20 cellular contexts compared by ENCODE assay signal in the genomic region with DNA sequence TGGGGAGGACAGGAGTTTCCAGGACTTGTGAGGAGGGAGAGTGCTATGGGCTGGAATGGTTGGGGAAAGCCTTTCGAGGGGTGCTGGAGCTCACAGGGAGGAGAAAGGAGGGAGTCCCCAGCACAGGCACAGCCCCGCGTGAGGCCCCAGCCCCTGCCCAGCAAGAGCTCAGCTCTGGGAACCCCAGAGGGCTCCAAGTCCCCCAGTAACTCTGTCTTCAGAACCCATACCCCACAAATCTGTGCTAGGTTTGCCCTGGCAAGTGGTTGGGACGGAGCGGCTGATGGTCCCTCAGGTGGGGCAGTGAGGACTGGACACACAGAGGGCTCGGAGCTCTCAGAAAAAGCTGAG.
DNase-seq lines count a peak whose midpoint lies in the region; ATAC-seq and TF ChIP-seq lines count a peak whose summit lies in the region.
"Had no signal": no experiment of that assay in that cellular context is flagged by ENCODE, and none has a peak within 500 bp of the region (broad histone marks: within the 10 kb centered on the region; RNA-seq: fewer than 3 reads in every experiment).

No MANE protein-coding gene starts in this region.

- H3K9me3 ChIP-seq in stomach: no peaks in the 10 kb centered on the region
- H3K9me3 ChIP-seq in testis: no peaks in the 10 kb centered on the region
- H3K9me3 ChIP-seq: MG63 had no signal

- intact Hi-C loops in stomach (cut with DNase I; ENCODE audit: low total_unique reads) (loop anchor here (10.0 kb wide), 1 partner anchor 89 kb away; no protein-coding TSS in a partner anchor), testis (cut with DNase I; ENCODE audit: low total_unique reads) (no loop called here)

- H3K36me3 ChIP-seq in stomach (peaks cover 0 to 24% (median 11%) of the 10 kb centered on the region in 4 donors), testis (ENCODE audit: low read depth, missing control alignments) (no peaks in the 10 kb centered on the region)
- H3K36me3 ChIP-seq: MG63 had no signal

- TF ChIP-seq EP300 in stomach (IDR thresholded peaks at IDR 0.05): no peak

- peak overlapping the region; percentile 46 for H3K27ac Mint-ChIP-seq in activated CD4-positive, alpha-beta T cell treated with anti-CD3 and anti-CD28 coated beads, Interleukin-2, amount 10 ng/mL, durations not matched to agents 7 days and 5 days
- H3K27ac Mint-ChIP-seq in brain: peak overlapping the region in 2 of 5 experiments; percentile 76 to 92
- H3K27ac Mint-ChIP-seq: IgD-negative memory B cell had no signal

- H3K27me3 ChIP-seq in stomach (no peaks in the 10 kb centered on the region), testis (no peaks in the 10 kb centered on the region)
- H3K27me3 ChIP-seq: MG63 had no signal

- no peaks in the 10 kb centered on the region for H3K4me1 Mint-ChIP-seq in activated CD4-positive, alpha-beta T cell treated with anti-CD3 and anti-CD28 coated beads, Interleukin-2, amount 10 ng/mL, durations not matched to agents 7 days and 5 days
- H3K4me1 Mint-ChIP-seq in brain: peaks cover 16% of the 10 kb centered on the region
- H3K4me1 Mint-ChIP-seq: IgD-negative memory B cell had no signal

- H3K27me3 Mint-ChIP-seq in activated CD4-positive, alpha-beta T cell treated with anti-CD3 and anti-CD28 coated beads, Interleukin-2, amount 10 ng/mL, durations not matched to agents 7 days and 5 days: no peaks in the 10 kb centered on the region
- H3K27me3 Mint-ChIP-seq in brain: peaks cover 2% of the 10 kb centered on the region
- H3K27me3 Mint-ChIP-seq: IgD-negative memory B cell had no signal

- no peak for DNase-seq in activated CD4-positive, alpha-beta T cell treated with anti-CD3 and anti-CD28 coated beads, Interleukin-2, amount 10 ng/mL, durations not matched to agents 7 days and 5 days
- DNase-seq in activated CD4-positive, alpha-beta T cell treated with anti-CD3 and anti-CD28 coated beads, Interleukin-2, amount 50 U/mL, for 48 hours: no peak
- peak; percentile 62 for DNase-seq in mesenteric fat pad (ENCODE audit: low spot score)
- peak; percentile 21 for DNase-seq in stomach
- DNase-seq in central memory CD4-positive, alpha-beta T cell: no peak
- no peak for DNase-seq in testis
- DNase-seq: DMS 273 treated with DMSO at 0.1 percent for 48 hours, DND-41, Kasumi-1, MG63, NCI-H1048, NCI-H1436, NCI-H1930, NCI-H526 had no signal

- H3K4me3 Mint-ChIP-seq in activated CD4-positive, alpha-beta T cell treated with anti-CD3 and anti-CD28 coated beads, Interleukin-2, amount 10 ng/mL, durations not matched to agents 7 days and 5 days: no peak overlapping the region
- H3K4me3 Mint-ChIP-seq in brain: peak overlapping the region in 3 of 5 experiments; percentile 8 to 31 (median 24)
- H3K4me3 Mint-ChIP-seq: CD14-positive monocyte, IgD-negative memory B cell had no signal

- no peaks in the 10 kb centered on the region for H3K4me1 ChIP-seq in stomach
- H3K4me1 ChIP-seq in testis: no peaks in the 10 kb centered on the region

- no peak for TF ChIP-seq POLR2A in stomach (IDR thresholded peaks at IDR 0.05)
- no peak for TF ChIP-seq POLR2A in testis (IDR thresholded peaks at IDR 0.05)

- ATAC-seq in GM21576 (IDR thresholded peaks at IDR 0.05; ENCODE audit: unreplicated experiment): no peak
- ATAC-seq: HCT116 had no signal

- 89 to 98% (median 95%) methylated on average over 6 of the region's 6 CpGs for WGBS in stomach, 5 donors
- 93 to 97% methylated on average over 3 to 6 of the region's 6 CpGs for WGBS in testis, 2 donors

- CTCF ChIA-PET in activated CD4-positive, alpha-beta T cell treated with anti-CD3 and anti-CD28 coated beads, Interleukin-2, amount 10 ng/mL, durations not matched to agents 7 days and 5 days (lab: Charles Lee): interaction anchor here (1.0 to 2.6 kb wide), 4 partner anchors 9 to 181 kb away, joined by 3 to 11 read pairs (median 6); no protein-coding TSS in a partner anchor

- no peaks in the 10 kb centered on the region for H3K9me3 Mint-ChIP-seq in activated CD4-positive, alpha-beta T cell treated with anti-CD3 and anti-CD28 coated beads, Interleukin-2, amount 10 ng/mL, durations not matched to agents 7 days and 5 days
- no peaks in the 10 kb centered on the region for H3K9me3 Mint-ChIP-seq in brain
- H3K9me3 Mint-ChIP-seq: CD14-positive monocyte, IgD-negative memory B cell had no signal

- H3K36me3 Mint-ChIP-seq in activated CD4-positive, alpha-beta T cell treated with anti-CD3 and anti-CD28 coated beads, Interleukin-2, amount 10 ng/mL, durations not matched to agents 7 days and 5 days (ENCODE audit: low read depth): no peaks in the 10 kb centered on the region
- H3K36me3 Mint-ChIP-seq in brain: no peaks in the 10 kb centered on the region
- H3K36me3 Mint-ChIP-seq: IgD-negative memory B cell had no signal

- TF ChIP-seq CTCF in brain (conservative IDR thresholded peaks at IDR 0.05) (no peak), stomach (IDR thresholded peaks at IDR 0.05) (no peak), testis (IDR thresholded peaks at IDR 0.05) (no peak)

- H3K4me3 ChIP-seq in stomach (no peak overlapping the region), testis (no peak overlapping the region)
- H3K4me3 ChIP-seq: MG63 had no signal

- POLR2A ChIA-PET in activated CD4-positive, alpha-beta T cell treated with anti-CD3 and anti-CD28 coated beads, Interleukin-2, amount 10 ng/mL, durations not matched to agents 7 days and 5 days (lab: Charles Lee): no interaction called here

- H3K27ac ChIP-seq in stomach: no peak overlapping the region
- no peak overlapping the region for H3K27ac ChIP-seq in testis
- H3K27ac ChIP-seq: 22Rv1 had no signal

Comparison
In these comparisons a context has a peak if more than half of its experiments do, and no peak if none do; other contexts are left out.
1. DNase-seq: peak in mesenteric fat pad (single experiment) and stomach (single experiment); none in activated CD4-positive, alpha-beta T cell treated with anti-CD3 and anti-CD28 coated beads, Interleukin-2, amount 10 ng/mL, durations not matched to agents 7 days and 5 days (single experiment), activated CD4-positive, alpha-beta T cell treated with anti-CD3 and anti-CD28 coated beads, Interleukin-2, amount 50 U/mL, for 48 hours (0 of 2), central memory CD4-positive, alpha-beta T cell (single experiment) and testis (single experiment).